In genomic region chr2:145543155-145543554, GRCh38 we compare ENCODE assay signal across 20 cellular contexts.
DNase-seq lines count a peak whose midpoint lies in the region; ATAC-seq and TF ChIP-seq lines count a peak whose summit lies in the region.
"Had no signal": no experiment of that assay in that cellular context is flagged by ENCODE, and none has a peak within 500 bp of the region (broad histone marks: within the 10 kb centered on the region; RNA-seq: fewer than 3 reads in every experiment).

No MANE protein-coding gene starts in this region.

- in situ Hi-C loops in IMR-90 (cut with MboI; ENCODE audit: low sequenced_read_pairs) (no loop called here), G401 (cut with HindIII; ENCODE audit: low sequenced_read_pairs) (no loop called here)

- H2AK9ac ChIP-seq in IMR-90 (replicated peaks; ENCODE audit: low read depth, low read length, poor library complexity), result no peak overlapping the region

- H4K5ac ChIP-seq in IMR-90 (ENCODE audit: low read depth, low read length) (no peak overlapping the region), mesendoderm (ENCODE audit: low read length) (no peak overlapping the region)

- H3K27ac ChIP-seq in A673 (ENCODE audit: low read depth, low read length, poor library complexity, severe bottlenecking) (peak overlapping the region; percentile 98), IMR-90 (ENCODE audit: insufficient read depth, low read length) (no peak overlapping the region), SK-N-MC (peak overlapping the region; percentile 100), smooth muscle cell (ENCODE audit: low read depth) (no peak overlapping the region), mesendoderm (ENCODE audit: low read depth, low read length) (no peak overlapping the region)
- H3K27ac ChIP-seq: 22Rv1, A549, BLaER1 had no signal

- no peak for ATAC-seq in IMR-90 (ENCODE audit: low read depth)
- no peak for ATAC-seq in HG02623 (IDR thresholded peaks at IDR 0.05; ENCODE audit: unreplicated experiment)
- ATAC-seq: A549, GM23338, HCT116, HepG2 had no signal

- H2BK15ac ChIP-seq in IMR-90 (ENCODE audit: low read depth, low read length), result no peak overlapping the region
- H2BK15ac ChIP-seq in mesendoderm (replicated peaks; ENCODE audit: low read depth), result no peak overlapping the region

- intact Hi-C loops in A673 (cut with micrococcal nuclease; ENCODE audit: unreplicated experiment) (loop anchor here (1.0 to 10.0 kb wide), 5 partner anchors 496 to 1226 kb away; no protein-coding TSS in a partner anchor), IMR-90 (cut with micrococcal nuclease) (loop anchor here (10.0 kb wide), 1 partner anchor 388 kb away; no protein-coding TSS in a partner anchor)

- 100% methylated on average over 1 of the region's 2 CpGs; no CpG with 5 or more reads in 1 of the 2 experiments for WGBS in IMR-90 (ENCODE audit: extremely low coverage in 2 of 2, insufficient read length in 1 of 2), 2 experiments
- 80% methylated on average over 2 of the region's 2 CpGs for WGBS in smooth muscle cell (ENCODE audit: low lambda C conversion rate)
- no CpG with 5 or more reads among the region's 2 CpGs for WGBS in mesendoderm (ENCODE audit: extremely low coverage, insufficient coverage, low lambda C conversion rate)

- no peaks in the 10 kb centered on the region for H3F3A ChIP-seq in smooth muscle cell (ENCODE audit: low read depth)

- H3K56ac ChIP-seq in IMR-90 (ENCODE audit: extremely low read depth, insufficient read depth, low read length) (no peak overlapping the region), mesendoderm (ENCODE audit: low read length) (no peak overlapping the region)

- H4K20me1 ChIP-seq in IMR-90 (ENCODE audit: insufficient read depth, low read length) (no peaks in the 10 kb centered on the region), smooth muscle cell (ENCODE audit: low read depth) (no peaks in the 10 kb centered on the region)
- H4K20me1 ChIP-seq: BLaER1 had no signal

- H3K36me3 ChIP-seq in A673 (ENCODE audit: insufficient read depth, low read length, poor library complexity, severe bottlenecking) (peaks cover 19% of the 10 kb centered on the region), IMR-90 (ENCODE audit: control insufficient read depth, insufficient read depth, low read length) (no peaks in the 10 kb centered on the region), SK-N-MC (ENCODE audit: insufficient read depth, low read length) (peaks cover 24% of the 10 kb centered on the region), smooth muscle cell (ENCODE audit: low read depth) (no peaks in the 10 kb centered on the region), mesendoderm (ENCODE audit: control insufficient read depth, insufficient read depth, low read length) (no peaks in the 10 kb centered on the region)
- H3K36me3 ChIP-seq: BLaER1 had no signal

- H2BK5ac ChIP-seq in IMR-90 (ENCODE audit: low read depth, low read length, poor library complexity, severe bottlenecking) (no peak overlapping the region), mesendoderm (ENCODE audit: low read length) (no peak overlapping the region)

- POLR2A ChIA-PET in A673 (lab: Charles Lee; ENCODE audit: low non-redundant PET), result no interaction called here
- POLR2A ChIA-PET in IMR-90 (lab: Charles Lee; ENCODE audit: unreplicated experiment), result interaction anchor here (0.5 kb wide), 1 partner anchor 537 kb away, joined by 11 read pairs; no protein-coding TSS in a partner anchor

- H2BK20ac ChIP-seq in IMR-90 (ENCODE audit: low read depth, low read length), result no peak overlapping the region

- H3K9me3 ChIP-seq in A673 (ENCODE audit: low read depth, low read length, poor library complexity, severe bottlenecking), result peaks cover 18% of the 10 kb centered on the region
- H3K9me3 ChIP-seq in IMR-90 (ENCODE audit: control insufficient read depth, insufficient read depth, low read length), result no peaks in the 10 kb centered on the region
- peaks cover 25% of the 10 kb centered on the region; the same call in 1 of the 2 replicates for H3K9me3 ChIP-seq in SK-N-MC (ENCODE audit: low read depth, low read length)
- no peaks in the 10 kb centered on the region for H3K9me3 ChIP-seq in smooth muscle cell (replicated peaks; ENCODE audit: low read depth)
- H3K9me3 ChIP-seq: A549, BLaER1 had no signal

- dilution Hi-C loops in IMR-90 (cut with HindIII; ENCODE audit: low sequenced_read_pairs, unreplicated experiment), result no loop called here

- no TSS peak for BruUV-seq in A673 (replicated peaks; lab: Mats Ljungman, UMichigan)
- no TSS peak for BruUV-seq in IMR-90 (replicated peaks; lab: Mats Ljungman, UMichigan)

- H3K27me3 ChIP-seq in A673 (replicated peaks; ENCODE audit: insufficient read depth, low read depth, low read length, poor library complexity) (no peaks in the 10 kb centered on the region), IMR-90 (ENCODE audit: control insufficient read depth, insufficient read depth, low read length) (no peaks in the 10 kb centered on the region), smooth muscle cell (ENCODE audit: low read depth) (no peaks in the 10 kb centered on the region), mesendoderm (ENCODE audit: insufficient read depth, low read length, poor library complexity) (no peaks in the 10 kb centered on the region)
- H3K27me3 ChIP-seq: BLaER1 had no signal

- TF ChIP-seq POLR2A in IMR-90 (IDR thresholded peaks at IDR 0.05; ENCODE audit: low read depth, low read length), result no peak

- no peak overlapping the region for H3K4me3 ChIP-seq in A673 (ENCODE audit: low read depth, low read length, poor library complexity, severe bottlenecking)
- no peak overlapping the region for H3K4me3 ChIP-seq in IMR-90 (ENCODE audit: insufficient read depth, low read depth, low read length)
- peak overlapping the region; percentile 41 for H3K4me3 ChIP-seq in SK-N-MC
- H3K4me3 ChIP-seq in smooth muscle cell, result no peak overlapping the region
- H3K4me3 ChIP-seq in mesendoderm (ENCODE audit: low read length), result no peak overlapping the region
- H3K4me3 ChIP-seq: A549, BLaER1, GM23338 had no signal

- H2AK5ac ChIP-seq in IMR-90 (ENCODE audit: low read depth, low read length) (no peak overlapping the region), mesendoderm (ENCODE audit: low read length) (no peak overlapping the region)

- no peak for TF ChIP-seq RAD21 in IMR-90 (IDR thresholded peaks at IDR 0.05; ENCODE audit: low read length)

- no peak overlapping the region for H3K9ac ChIP-seq in IMR-90 (ENCODE audit: low read depth, low read length)
- peak overlapping the region; percentile 80 for H3K9ac ChIP-seq in SK-N-MC (ENCODE audit: insufficient read length)
- H3K9ac ChIP-seq in smooth muscle cell (ENCODE audit: low read depth), result no peak overlapping the region
- no peak overlapping the region for H3K9ac ChIP-seq in mesendoderm (ENCODE audit: low read length)
- H3K9ac ChIP-seq: BLaER1 had no signal

- peaks cover 25% of the 10 kb centered on the region for H3K4me1 ChIP-seq in A673 (ENCODE audit: insufficient read depth, low read length, poor library complexity, severe bottlenecking)
- H3K4me1 ChIP-seq in IMR-90 (ENCODE audit: control insufficient read depth, insufficient read depth, low read length), result peaks cover 2% of the 10 kb centered on the region; the same call in 1 of the 2 replicates
- H3K4me1 ChIP-seq in smooth muscle cell (ENCODE audit: low read depth), result no peaks in the 10 kb centered on the region
- no peaks in the 10 kb centered on the region for H3K4me1 ChIP-seq in mesendoderm (ENCODE audit: control insufficient read depth, low read depth, low read length)
- H3K4me1 ChIP-seq: A549, BLaER1 had no signal

- H2AFZ ChIP-seq in IMR-90 (replicated peaks; ENCODE audit: low read length, poor library complexity) (no peak overlapping the region), smooth muscle cell (ENCODE audit: low read depth) (peak overlapping the region; percentile 25)
- H2AFZ ChIP-seq: GM23338 had no signal

- H3K14ac ChIP-seq in IMR-90 (replicated peaks; ENCODE audit: low read depth, low read length), result 0 out of 2 replicates have a peak overlapping the region, but pooled peaks have one; percentile 29

- H2BK120ac ChIP-seq in IMR-90 (ENCODE audit: low read depth, low read length) (no peak overlapping the region), mesendoderm (ENCODE audit: low read depth, low read length) (no peak overlapping the region)

- H4K91ac ChIP-seq in IMR-90 (ENCODE audit: insufficient read depth, low read depth, low read length), result no peak overlapping the region

- CTCF ChIA-PET in A673 (lab: Charles Lee), result interaction anchor here (0.5 to 1.2 kb wide), 3 partner anchors 210 to 495 kb away, joined by 4 to 5 read pairs (median 4); no protein-coding TSS in a partner anchor
- CTCF ChIA-PET in IMR-90 (lab: Yijun Ruan, JAX), result no interaction called here

- no peak overlapping the region for H4K8ac ChIP-seq in IMR-90 (ENCODE audit: low read depth in 2 of 2, low read length in 2 of 2)
- H4K8ac ChIP-seq in mesendoderm (ENCODE audit: low read depth, low read length), result no peak overlapping the region

- DNase-seq in A673 (ENCODE audit: low spot score) (peak; percentile 85), IMR-90 (no peak), SK-N-MC (ENCODE audit: low read depth, low spot score) (no peak), smooth muscle cell (lab: John Stamatoyannopoulos, UW; ENCODE audit: unreplicated experiment) (no peak), G401 (ENCODE audit: low spot score) (no peak), mesendoderm (no peak)
- DNase-seq: CD4-positive, alpha-beta memory T cell; DMS79 treated with DMSO at 0.1 percent for 48 hours; EL; GDM1; H7; HFFc6; KG1 had no signal

- H3K79me2 ChIP-seq in smooth muscle cell (ENCODE audit: low read depth) (no peaks in the 10 kb centered on the region), mesendoderm (ENCODE audit: control insufficient read depth, insufficient read depth, low read length) (no peaks in the 10 kb centered on the region)

- H3K4ac ChIP-seq in IMR-90 (ENCODE audit: low read depth, low read length) (no peak overlapping the region), mesendoderm (ENCODE audit: low read depth, low read length) (no peak overlapping the region)

- H3K23ac ChIP-seq in IMR-90 (ENCODE audit: low read depth, low read length) (no peak overlapping the region), mesendoderm (ENCODE audit: low read length) (no peak overlapping the region)

- no peak overlapping the region for H3K4me2 ChIP-seq in IMR-90 (ENCODE audit: low read depth, low read length)
- H3K4me2 ChIP-seq in smooth muscle cell, result no peak overlapping the region
- no peak overlapping the region for H3K4me2 ChIP-seq in mesendoderm (ENCODE audit: low read length)
- H3K4me2 ChIP-seq: A549, BLaER1, GM23338 had no signal

- no peaks in the 10 kb centered on the region for H3K9me1 ChIP-seq in IMR-90 (ENCODE audit: insufficient read depth, low read length)

- H3K79me1 ChIP-seq in IMR-90 (ENCODE audit: low read depth in 1 of 2, low read length in 2 of 2) (no peaks in the 10 kb centered on the region), mesendoderm (ENCODE audit: low read length) (no peaks in the 10 kb centered on the region)

- H3K18ac ChIP-seq in IMR-90 (ENCODE audit: low read depth, low read length), result no peak overlapping the region
- H3K18ac ChIP-seq in mesendoderm (ENCODE audit: low read length), result no peak overlapping the region

- TF ChIP-seq CTCF in A673 (conservative IDR thresholded peaks at IDR 0.05; ENCODE audit: low read depth, low read length) (no peak), IMR-90 (conservative IDR thresholded peaks at IDR 0.05; ENCODE audit: low read depth, low read length) (no peak), smooth muscle cell (IDR thresholded peaks at IDR 0.05; ENCODE audit: borderline replicate concordance, insufficient read depth, poor library complexity, severe bottlenecking) (no peak)

Comparison
In these comparisons a context has a peak if more than half of its experiments do, and no peak if none do; other contexts are left out.
1. H3K27ac ChIP-seq: peak in A673 (single experiment) and SK-N-MC (single experiment); none in IMR-90 (single experiment), smooth muscle cell (single experiment) and mesendoderm (single experiment).